1 cellular context compared by ENCODE assay signal in genomic region chr21:37530901-37531351, GRCh38.
TF ChIP-seq lines count a peak whose summit lies in the region.

No MANE protein-coding gene starts in this region.

TF ChIP-seq in GM23338, 12 proteins besides CTCF, POLR2A, EP300 and RAD21:
- TF ChIP-seq ZNF462 (CRISPR knock-in tag; IDR thresholded peaks at IDR 0.05) (no peak), STAT1 (IDR thresholded peaks at IDR 0.05; ENCODE audit: unreplicated experiment) (no peak), POLR2AphosphoS5 (IDR thresholded peaks at IDR 0.05; ENCODE audit: low read depth) (no peak), EZH2phosphoT487 (IDR thresholded peaks at IDR 0.05; ENCODE audit: unreplicated experiment) (no peak), EZH2 (IDR thresholded peaks at IDR 0.05; ENCODE audit: low read depth, unreplicated experiment) (no peak), REST (IDR thresholded peaks at IDR 0.05; ENCODE audit: unreplicated experiment) (no peak), ETS1 (IDR thresholded peaks at IDR 0.05) (no peak), ZNF331 (CRISPR knock-in tag; IDR thresholded peaks at IDR 0.05; ENCODE audit: low read depth) (no peak), ZNF114 (CRISPR knock-in tag; IDR thresholded peaks at IDR 0.05) (no peak), JUNB (IDR thresholded peaks at IDR 0.05; ENCODE audit: unreplicated experiment) (no peak)
